Comparison of ENCODE assay signal across 8 cellular contexts in genomic region chr2:235665656-235666239, GRCh38.
DNase-seq lines count a peak whose midpoint lies in the region; TF ChIP-seq lines count a peak whose summit lies in the region.

No MANE protein-coding gene starts in this region.

- H3K36me3 ChIP-seq in A673 (ENCODE audit: insufficient read depth, low read length, poor library complexity, severe bottlenecking) (no peaks in the 10 kb centered on the region), Loucy (ENCODE audit: insufficient read depth, low read length) (no peaks in the 10 kb centered on the region), muscle layer of duodenum (ENCODE audit: control insufficient read depth in 1 of 2, insufficient read depth in 2 of 2, low read length in 2 of 2) (no peaks in the 10 kb centered on the region)

- no peaks in the 10 kb centered on the region for H4K20me1 ChIP-seq in Loucy (ENCODE audit: insufficient read depth, low read length, poor library complexity, severe bottlenecking)

- peak overlapping the region in 1 of 2 donors; percentile 32 for H3K4me3 Mint-ChIP-seq in CD14-positive monocyte

- peak overlapping the region; percentile 65 for H3K4me2 ChIP-seq in Loucy (ENCODE audit: low read depth, low read length, poor library complexity, severe bottlenecking)

- intact Hi-C loops in A673 (cut with micrococcal nuclease; ENCODE audit: unreplicated experiment): no loop called here
- intact Hi-C loops in CD14-positive monocyte (cut with micrococcal nuclease): no loop called here

- H3K4me3 ChIP-seq in A673 (ENCODE audit: low read depth, low read length, poor library complexity, severe bottlenecking) (peak overlapping the region; percentile 27), Loucy (ENCODE audit: low read length, poor library complexity, severe bottlenecking) (peak overlapping the region; percentile 67), muscle layer of duodenum (ENCODE audit: low read depth in 1 of 2, low read length in 2 of 2) (peak overlapping the region; percentile 28 to 59)

- peaks cover 4% of the 10 kb centered on the region for H3K27me3 ChIP-seq in A673 (replicated peaks; ENCODE audit: insufficient read depth, low read depth, low read length, poor library complexity)
- H3K27me3 ChIP-seq in Loucy (ENCODE audit: insufficient read depth, low read length, poor library complexity, severe bottlenecking): no peaks in the 10 kb centered on the region
- H3K27me3 ChIP-seq in muscle layer of duodenum (ENCODE audit: low read depth, low read length): no peaks in the 10 kb centered on the region

- DNase-seq in A673 (ENCODE audit: low spot score) (no peak), cerebellum (ENCODE audit: low spot score) (peak; percentile 33), NOMO-1 treated with DMSO at 0.1 percent for 48 hours (lab: John Stamatoyannopoulos, UW; ENCODE audit: unreplicated experiment) (no peak), CD14-positive monocyte (ENCODE audit: low spot score) (no peak), NCI-H2196 (lab: John Stamatoyannopoulos, UW; ENCODE audit: unreplicated experiment) (no peak)
- DNase-seq in activated CD4-positive, alpha-beta T cell treated with anti-CD3 and anti-CD28 coated beads, Interleukin-2, amount 50 U/mL, for 48 hours: no peak

- TF ChIP-seq CTCF in A673 (conservative IDR thresholded peaks at IDR 0.05; ENCODE audit: low read depth, low read length): no peak
- no peak for TF ChIP-seq CTCF in Loucy (conservative IDR thresholded peaks at IDR 0.05; ENCODE audit: low read length)
- no peak for TF ChIP-seq CTCF in CD14-positive monocyte (IDR thresholded peaks at IDR 0.05)

- H3K27ac Mint-ChIP-seq in CD14-positive monocyte: no peak overlapping the region

- POLR2A ChIA-PET in A673 (lab: Charles Lee; ENCODE audit: low non-redundant PET): no interaction called here

- H3F3A ChIP-seq in Loucy (ENCODE audit: low read depth): no peaks in the 10 kb centered on the region

- H3K9ac ChIP-seq in Loucy (ENCODE audit: low read depth, low read length, poor library complexity, severe bottlenecking): peak overlapping the region; percentile 63

- no peaks in the 10 kb centered on the region for H3K4me1 Mint-ChIP-seq in CD14-positive monocyte

- CTCF ChIA-PET in A673 (lab: Charles Lee): no interaction called here

- H3K4me1 ChIP-seq in A673 (ENCODE audit: insufficient read depth, low read length, poor library complexity, severe bottlenecking) (peaks cover 16% of the 10 kb centered on the region), Loucy (ENCODE audit: insufficient read depth, low read length, poor library complexity, severe bottlenecking) (peaks cover 12% of the 10 kb centered on the region), muscle layer of duodenum (ENCODE audit: control insufficient read depth in 1 of 2, insufficient read depth in 2 of 2, low read length in 2 of 2) (peaks cover 3 to 32% of the 10 kb centered on the region in 2 donors)

- no TSS peak for BruUV-seq in A673 (replicated peaks; lab: Mats Ljungman, UMichigan)

- H3K9me3 Mint-ChIP-seq in CD14-positive monocyte: peaks cover 0 to 3% (median 0%) of the 10 kb centered on the region in 7 donors

- H3K36me3 Mint-ChIP-seq in CD14-positive monocyte: peaks cover 0 to 2% of the 10 kb centered on the region in 2 donors

- H3K79me2 ChIP-seq in Loucy (ENCODE audit: insufficient read depth, low read length): no peaks in the 10 kb centered on the region

- H3K27ac ChIP-seq in A673 (ENCODE audit: low read depth, low read length, poor library complexity, severe bottlenecking): no peak overlapping the region
- H3K27ac ChIP-seq in muscle layer of duodenum (ENCODE audit: low read length): no peak overlapping the region

- H3K9me2 ChIP-seq in Loucy (replicated peaks; ENCODE audit: low read depth, low read length): no peaks in the 10 kb centered on the region

- H3K27me3 Mint-ChIP-seq in CD14-positive monocyte (ENCODE audit: low read depth in 3 of 3): peaks cover 39 to 53% (median 48%) of the 10 kb centered on the region in 3 donors

- peak overlapping the region; percentile 91 for H2AFZ ChIP-seq in Loucy (ENCODE audit: low read length)

- H3K9me3 ChIP-seq in A673 (ENCODE audit: low read depth, low read length, poor library complexity, severe bottlenecking) (no peaks in the 10 kb centered on the region), Loucy (ENCODE audit: insufficient read depth, low read depth, low read length) (no peaks in the 10 kb centered on the region), muscle layer of duodenum (ENCODE audit: control insufficient read depth in 1 of 2, low read length in 2 of 2) (no peaks in the 10 kb centered on the region)
